8 cellular contexts compared by ENCODE assay signal in the genomic region with DNA sequence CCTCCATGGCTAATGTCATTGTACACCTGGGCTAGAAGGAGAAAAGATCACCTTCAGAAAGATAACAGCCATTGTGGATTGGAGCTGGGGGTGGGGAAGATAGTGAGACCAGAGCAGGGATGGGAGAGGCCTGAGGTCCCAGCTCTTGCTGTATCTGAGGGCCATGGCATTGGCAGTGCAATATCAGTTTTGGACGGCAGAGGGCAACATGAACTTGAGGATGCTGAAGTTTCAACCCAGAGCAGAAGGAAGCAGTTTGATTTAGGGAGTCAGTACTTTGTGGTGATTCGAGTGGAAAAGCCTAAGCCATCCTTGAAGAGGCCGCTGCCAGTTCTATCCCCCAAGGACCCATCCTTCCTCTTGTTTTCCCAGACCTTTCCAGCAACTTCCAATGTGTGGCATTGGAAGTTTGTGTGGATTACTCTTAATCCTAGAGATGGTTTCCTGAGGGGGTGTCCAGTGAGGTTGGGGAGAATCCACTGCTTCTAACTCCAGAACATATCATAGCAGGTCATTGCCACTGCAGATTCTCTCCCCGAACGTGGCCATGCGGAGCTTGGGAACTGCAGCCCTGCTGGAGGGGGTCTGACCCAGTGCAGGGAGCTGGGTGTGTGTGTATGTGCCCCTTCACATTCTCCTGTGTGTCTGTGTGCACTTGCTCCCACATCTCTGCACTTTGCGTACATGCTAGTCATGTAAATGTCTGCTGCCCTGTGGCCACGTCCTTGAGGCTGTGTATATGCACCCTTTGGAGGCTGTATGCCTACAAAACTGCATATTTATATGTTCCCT. TPM values are rescaled to one million over a fixed set of nuclear protein-coding genes. Genes with fewer than 3 reads are reported as not detected.
DNase-seq lines count a peak whose midpoint lies in the region; ATAC-seq, FAIRE-seq and TF ChIP-seq lines count a peak whose summit lies in the region.

No MANE protein-coding gene starts in this region.

- FAIRE-seq in GM12892 (lab: Jason Lieb, UNC): peak; percentile 90

- peak; percentile 53 to 58 for ATAC-seq in left cardiac atrium
- ATAC-seq in aorta (ENCODE audit: low FRiP score): peak; percentile 84

- TF ChIP-seq CTCF in 22Rv1 (IDR thresholded peaks at IDR 0.05): peak; percentile 95

- no peak overlapping the region for H3K9ac ChIP-seq in adipocyte (ENCODE audit: low read length)

- peak; percentile 53 for DNase-seq in GM12892 (ENCODE audit: insufficient read length)
- DNase-seq in NCI-H128 (lab: John Stamatoyannopoulos, UW; ENCODE audit: unreplicated experiment): peak; percentile 67
- peak; percentile 70 for DNase-seq in SW480 (ENCODE audit: low spot score)
- peak; percentile 90 for DNase-seq in adipocyte (ENCODE audit: low read depth)
- peak; percentile 78 for DNase-seq in left cardiac atrium
- DNase-seq in putamen (ENCODE audit: low spot score): peak; percentile 86
- peak; percentile 89 to 90 for DNase-seq in aorta

- H3K9me3 ChIP-seq in adipocyte (ENCODE audit: control insufficient read depth, low read length) (no peaks in the 10 kb centered on the region), aorta (ENCODE audit: control insufficient read depth, low read length) (no peaks in the 10 kb centered on the region)

- H3K4me1 ChIP-seq in adipocyte (ENCODE audit: control insufficient read depth, insufficient read depth, low read length) (peaks cover 15% of the 10 kb centered on the region), aorta (ENCODE audit: control insufficient read depth in 1 of 2, insufficient read depth in 2 of 2, low read length in 2 of 2) (peaks cover 3 to 9% of the 10 kb centered on the region in 2 donors)

- H3K27ac ChIP-seq in 22Rv1 (no peak overlapping the region), aorta (ENCODE audit: low read depth in 1 of 2, low read length in 2 of 2) (peak overlapping the region; percentile 14 to 35)

- H3K27me3 ChIP-seq in adipocyte (replicated peaks; ENCODE audit: control insufficient read depth, insufficient read depth, low read length) (no peaks in the 10 kb centered on the region), aorta (ENCODE audit: control insufficient read depth in 1 of 2, insufficient read depth in 2 of 2, low read length in 1 of 2) (no peaks in the 10 kb centered on the region)

- 29 to 37% methylated on average over 8 of the region's 8 CpGs for WGBS in aorta, 2 donors

- H3K36me3 ChIP-seq in adipocyte (ENCODE audit: control insufficient read depth, insufficient read depth, low read length, severe bottlenecking) (no peaks in the 10 kb centered on the region), aorta (ENCODE audit: control insufficient read depth in 1 of 2, insufficient read depth in 2 of 2, low read length in 1 of 2) (no peaks in the 10 kb centered on the region)

- intact Hi-C loops in left cardiac atrium (cut with DNase I): loop anchor here (1.0 to 10.0 kb wide), 4 partner anchors 58 to 196 kb away; partner anchors contain the start of gene AVPR1B (in 1 of the 2)
- intact Hi-C loops in aorta (cut with DNase I): loop anchor here (1.0 to 5.0 kb wide), 4 partner anchors 58 to 188 kb away; partner anchors contain the start of gene SLC41A1 (in 1 of the 2)

- H3K4me3 ChIP-seq in adipocyte (ENCODE audit: low read length) (no peak overlapping the region), aorta (ENCODE audit: low read length in 2 of 2) (no peak overlapping the region)

- no peak for TF ChIP-seq POLR2A in GM12892 (IDR thresholded peaks at IDR 0.05; ENCODE audit: low read depth, low read length)

RNA-seq across cellular contexts. Expression of gene SLC26A9, which starts 24.1 kb away (rescaled TPM):
- polyA plus RNA-seq in GM12892 (2012; ENCODE audit: missing spikeins): 0.32 TPM
- total RNA-seq in left cardiac atrium (10 to 100 TPM; 11.3 to 25.4 TPM), aorta (under 1 TPM in 1 of 2 donors, not detected in 1; 0.18 TPM)
- polyA plus RNA-seq in aorta: under 1 TPM; 0.13 to 0.18 TPM

Comparison
In these comparisons a context has a peak if more than half of its experiments do, and no peak if none do; other contexts are left out.
1. RNA of gene SLC26A9, which starts 24.1 kb away (total RNA-seq): 11.3 to 25.4 TPM in left cardiac atrium; 0.18 TPM in aorta; every median in the first group is over 10 times any median in the second.
2. Peak in every context shown above with its lines, with median percentiles within 50 percentile points of each other: DNase-seq.